In genomic region chr9:5939530-5939929, GRCh38 we compare ENCODE assay signal across 18 cellular contexts. TPM values are rescaled to one million over a fixed set of nuclear protein-coding genes. Genes with fewer than 3 reads are reported as not detected.
DNase-seq lines count a peak whose midpoint lies in the region; ATAC-seq and TF ChIP-seq lines count a peak whose summit lies in the region.
"Had no signal": no experiment of that assay in that cellular context is flagged by ENCODE, and none has a peak within 500 bp of the region (broad histone marks: within the 10 kb centered on the region; RNA-seq: fewer than 3 reads in every experiment).

No MANE protein-coding gene starts in this region.

- no peak for TF ChIP-seq CTCF in osteoblast (IDR thresholded peaks at IDR 0.05; ENCODE audit: extremely low read depth, low read depth, low read length)

- H3K4me1 ChIP-seq in osteoblast (ENCODE audit: insufficient read depth, low read length): no peaks in the 10 kb centered on the region
- H3K4me1 ChIP-seq: Caco-2 had no signal

- H3K36me3 ChIP-seq in osteoblast (ENCODE audit: insufficient read depth, low read length): no peaks in the 10 kb centered on the region

- H3K9me3 ChIP-seq in osteoblast (ENCODE audit: low read depth, low read length): no peaks in the 10 kb centered on the region
- H3K9me3 ChIP-seq: Caco-2 had no signal

- H3K4me3 ChIP-seq in osteoblast (ENCODE audit: insufficient read depth, low read length): no peak overlapping the region
- H3K4me3 ChIP-seq: GM23338 had no signal

- no peaks in the 10 kb centered on the region for H3K27me3 ChIP-seq in osteoblast (ENCODE audit: insufficient read depth, low read length)

- no peak overlapping the region for H2AFZ ChIP-seq in osteoblast (ENCODE audit: low read length)
- H2AFZ ChIP-seq: GM23338 had no signal

- no peaks in the 10 kb centered on the region for H4K20me1 ChIP-seq in osteoblast (ENCODE audit: insufficient read depth, low read length)

- H3K27ac ChIP-seq in osteoblast (ENCODE audit: low read depth, low read length): no peak overlapping the region
- H3K27ac ChIP-seq: KMS-11 had no signal

- peak; percentile 77 for ATAC-seq in left lobe of liver
- ATAC-seq: CD8-positive, alpha-beta T cell; GM23338 had no signal

- peak; percentile 33 for DNase-seq in Ammon's horn (ENCODE audit: low spot score)
- peak; percentile 62 for DNase-seq in SK-MEL-5 (ENCODE audit: low read depth, low spot score)
- no peak for DNase-seq in left lobe of liver (ENCODE audit: low spot score)
- peak; percentile 49 for DNase-seq in superior temporal gyrus (ENCODE audit: extremely low spot score)
- DNase-seq in osteoblast (ENCODE audit: insufficient read length, low spot score, missing footprints): no peak
- DNase-seq in iPS-NIHi11 (ENCODE audit: low spot score): no peak
- DNase-seq in NCI-H2196 (lab: John Stamatoyannopoulos, UW; ENCODE audit: unreplicated experiment): no peak
- DNase-seq: Caco-2; CD8-positive, alpha-beta T cell; DND-41; GF-D8; H7 had no signal

- no peaks in the 10 kb centered on the region for H3K79me2 ChIP-seq in osteoblast (ENCODE audit: insufficient read depth, low read length)

- in situ Hi-C loops in SK-MEL-5 (cut with HindIII; ENCODE audit: low pct_unique_long_range_greater_than_20kb, low sequenced_read_pairs): no loop called here

- no peak overlapping the region for H3K4me2 ChIP-seq in osteoblast (ENCODE audit: insufficient read depth, low read length)
- H3K4me2 ChIP-seq: GM23338, KMS-11 had no signal

RNA-seq across cellular contexts. Expression of gene MLANA, which starts 48.8 kb away (rescaled TPM):
- total RNA-seq in SK-MEL-5 (2014; rRNA removed; shearing (Covaris generic)): 3,042 and 3,120 TPM in 2 replicates
- 696 and 908 TPM in 2 replicates for polyA plus RNA-seq in SK-MEL-5 (2015; cell fraction: cytosol; rRNA removed)
- 312 and 353 TPM in 2 replicates for polyA plus RNA-seq in SK-MEL-5 (2015; cell fraction: nucleus; rRNA removed)
- total RNA-seq in left lobe of liver: not detected
- under 0.01 TPM in 1 of 2 replicates, not detected in the other for total RNA-seq in osteoblast
- total RNA-seq: A172; Caco-2; CD8-positive, alpha-beta T cell; GM23338; H7; HT-29 had no signal
- polyA plus RNA-seq: BJ, CD14-positive monocyte, GM23338 had no signal

Comparison
In these comparisons a context has a peak if more than half of its experiments do, and no peak if none do; other contexts are left out.
1. DNase-seq: peak in Ammon's horn (single experiment), SK-MEL-5 (single experiment) and superior temporal gyrus (single experiment); none in left lobe of liver (single experiment), osteoblast (single experiment), iPS-NIHi11 (single experiment) and NCI-H2196 (single experiment).
2. RNA of gene MLANA, which starts 48.8 kb away (total RNA-seq): 3,042 to 3,120 TPM in SK-MEL-5; not detected in left lobe of liver (single experiment) and under 0.01 TPM in osteoblast; every median in the first group is over 1,000 times any median in the second.